ENCODE assay signal across 2 cellular contexts in genomic region chr7:157905740-157906461, GRCh38.
TF ChIP-seq lines count a peak whose summit lies in the region.

No MANE protein-coding gene starts in this region.

TF ChIP-seq in GM23338, 12 proteins besides CTCF, POLR2A, EP300 and RAD21:
- TF ChIP-seq ETS1 (IDR thresholded peaks at IDR 0.05) (no peak), REST (IDR thresholded peaks at IDR 0.05; ENCODE audit: unreplicated experiment) (no peak), NANOG (IDR thresholded peaks at IDR 0.05; ENCODE audit: borderline replicate concordance) (no peak)

TF ChIP-seq in HEK293, 187 proteins besides CTCF, POLR2A, EP300 and RAD21:
- TF ChIP-seq PRDM10 (tag by site-specific recombination; IDR thresholded peaks at IDR 0.05) (peak; percentile 39; the same call in 1 of the 2 replicates), ZNF202 (tag by site-specific recombination; IDR thresholded peaks at IDR 0.05; ENCODE audit: borderline replicate concordance) (no peak)
